ENCODE assay signal across 1 cellular context in genomic region chr16:87984180-87984579, GRCh38.
A peak's percentile ranks its signal among the peaks of the same experiment; 100 is the strongest.
TF ChIP-seq lines count a peak whose summit lies in the region.

No MANE protein-coding gene starts in this region.

TF ChIP-seq in K562, 482 proteins besides CTCF, POLR2A, EP300 and RAD21:
- TF ChIP-seq NFIC (IDR thresholded peaks at IDR 0.05): peak; percentile 23; the same call in 1 of the 2 replicates
